ENCODE assay signal across 1 cellular context in genomic region chr12:94148841-94149780, GRCh38.
TF ChIP-seq lines count a peak whose summit lies in the region.

No MANE protein-coding gene starts in this region.

TF ChIP-seq in HepG2, 621 proteins besides CTCF, POLR2A, EP300 and RAD21 (continued from another document and continues in another):
- peak; percentile 62 for TF ChIP-seq SPEN (CRISPR knock-in tag; IDR thresholded peaks at IDR 0.05; ENCODE audit: low read depth)
- peak; percentile 75 for TF ChIP-seq STAG1 (CRISPR knock-in tag; IDR thresholded peaks at IDR 0.05)
- no peak for TF ChIP-seq ZNF709 (CRISPR knock-in tag; IDR thresholded peaks at IDR 0.05)
- peak; percentile 9; the same call in 1 of the 2 replicates for TF ChIP-seq SIX1 (CRISPR knock-in tag; IDR thresholded peaks at IDR 0.05; ENCODE audit: borderline replicate concordance)
- TF ChIP-seq HOXA9 (CRISPR knock-in tag; IDR thresholded peaks at IDR 0.05; ENCODE audit: borderline replicate concordance): no peak; the same call in 1 of the 2 replicates
- TF ChIP-seq AKAP8 (CRISPR knock-in tag; IDR thresholded peaks at IDR 0.05): 0 out of 2 replicates have a peak, but pooled peaks have one; percentile 33
- TF ChIP-seq KLF13 (CRISPR knock-in tag; IDR thresholded peaks at IDR 0.05): no peak
- TF ChIP-seq FOXK1 (CRISPR knock-in tag; IDR thresholded peaks at IDR 0.05; ENCODE audit: borderline replicate concordance, low read depth): peak; percentile 29; the same call in 1 of the 2 replicates
- no peak for TF ChIP-seq ZNF24 (IDR thresholded peaks at IDR 0.05)
- TF ChIP-seq ZNF30 (CRISPR knock-in tag; IDR thresholded peaks at IDR 0.05): peak; percentile 71; the same call in 1 of the 2 replicates
- TF ChIP-seq ZNF879 (CRISPR knock-in tag; IDR thresholded peaks at IDR 0.05): peak; percentile 91; the same call in 1 of the 2 replicates
- TF ChIP-seq, protein P1, sequence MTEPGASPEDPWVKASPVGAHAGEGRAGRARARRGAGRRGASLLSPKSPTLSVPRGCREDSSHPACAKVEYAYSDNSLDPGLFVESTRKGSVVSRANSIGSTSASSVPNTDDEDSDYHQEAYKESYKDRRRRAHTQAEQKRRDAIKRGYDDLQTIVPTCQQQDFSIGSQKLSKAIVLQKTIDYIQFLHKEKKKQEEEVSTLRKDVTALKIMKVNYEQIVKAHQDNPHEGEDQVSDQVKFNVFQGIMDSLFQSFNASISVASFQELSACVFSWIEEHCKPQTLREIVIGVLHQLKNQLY (CRISPR knock-in tag; IDR thresholded peaks at IDR 0.05): no peak
- TF ChIP-seq ZNF326 (CRISPR knock-in tag; IDR thresholded peaks at IDR 0.05; ENCODE audit: borderline replicate concordance): no peak
- TF ChIP-seq DZIP1 (CRISPR knock-in tag; IDR thresholded peaks at IDR 0.05): no peak
- no peak for TF ChIP-seq HMGXB3 (CRISPR knock-in tag; IDR thresholded peaks at IDR 0.05; ENCODE audit: borderline replicate concordance)
- TF ChIP-seq PPARG (CRISPR knock-in tag; conservative IDR thresholded peaks at IDR 0.05): 0 out of 2 replicates have a peak, but pooled peaks have one; percentile 17
- no peak; the same call in 1 of the 2 replicates for TF ChIP-seq ZNF703 (CRISPR knock-in tag; IDR thresholded peaks at IDR 0.05; ENCODE audit: borderline replicate concordance)
- TF ChIP-seq E2F1 (CRISPR knock-in tag; IDR thresholded peaks at IDR 0.05): no peak
- TF ChIP-seq NFIB (CRISPR knock-in tag; IDR thresholded peaks at IDR 0.05; ENCODE audit: borderline replicate concordance): no peak
- TF ChIP-seq GATAD2A (CRISPR knock-in tag; IDR thresholded peaks at IDR 0.05): peak; percentile 36
- TF ChIP-seq ATRX (CRISPR knock-in tag; IDR thresholded peaks at IDR 0.05; ENCODE audit: borderline replicate concordance): no peak
- TF ChIP-seq ZNF256 (CRISPR knock-in tag; conservative IDR thresholded peaks at IDR 0.05): no peak
- peak; percentile 66 for TF ChIP-seq KMT2A (CRISPR knock-in tag; IDR thresholded peaks at IDR 0.05)
- TF ChIP-seq, protein P2, sequence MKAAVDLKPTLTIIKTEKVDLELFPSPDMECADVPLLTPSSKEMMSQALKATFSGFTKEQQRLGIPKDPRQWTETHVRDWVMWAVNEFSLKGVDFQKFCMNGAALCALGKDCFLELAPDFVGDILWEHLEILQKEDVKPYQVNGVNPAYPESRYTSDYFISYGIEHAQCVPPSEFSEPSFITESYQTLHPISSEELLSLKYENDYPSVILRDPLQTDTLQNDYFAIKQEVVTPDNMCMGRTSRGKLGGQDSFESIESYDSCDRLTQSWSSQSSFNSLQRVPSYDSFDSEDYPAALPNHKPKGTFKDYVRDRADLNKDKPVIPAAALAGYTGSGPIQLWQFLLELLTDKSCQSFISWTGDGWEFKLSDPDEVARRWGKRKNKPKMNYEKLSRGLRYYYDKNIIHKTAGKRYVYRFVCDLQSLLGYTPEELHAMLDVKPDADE (CRISPR knock-in tag; IDR thresholded peaks at IDR 0.05): peak; percentile 49; the same call in 1 of the 2 replicates
- no peak for TF ChIP-seq PLRG1 (conservative IDR thresholded peaks at IDR 0.05)
- no peak for TF ChIP-seq EZH2 (conservative IDR thresholded peaks at IDR 0.05; ENCODE audit: low read depth, low read length)
- 0 out of 2 replicates have a peak, but pooled peaks have one; percentile 21 for TF ChIP-seq HNRNPL (IDR thresholded peaks at IDR 0.05; ENCODE audit: low read depth, low read length)
- peak; percentile 78 for TF ChIP-seq REPIN1 (CRISPR knock-in tag; IDR thresholded peaks at IDR 0.05; ENCODE audit: borderline replicate concordance, low read depth)
- TF ChIP-seq AGO1 (IDR thresholded peaks at IDR 0.05; ENCODE audit: low read depth, low read length, poor library complexity, severe bottlenecking): no peak
- TF ChIP-seq THAP11 (CRISPR knock-in tag; IDR thresholded peaks at IDR 0.05): peak; percentile 34; the same call in 1 of the 2 replicates
- no peak for TF ChIP-seq GTF3A (CRISPR knock-in tag; conservative IDR thresholded peaks at IDR 0.05)
- TF ChIP-seq ZNF282 (IDR thresholded peaks at IDR 0.05; ENCODE audit: partially characterized antibody): no peak
- no peak for TF ChIP-seq ZNF484 (CRISPR knock-in tag; IDR thresholded peaks at IDR 0.05; ENCODE audit: borderline replicate concordance, low read depth)
- TF ChIP-seq RCOR2 (CRISPR knock-in tag; IDR thresholded peaks at IDR 0.05): peak; percentile 88; the same call in 1 of the 2 replicates
- TF ChIP-seq ISL2 (CRISPR knock-in tag; IDR thresholded peaks at IDR 0.05): peak; percentile 21; the same call in 1 of the 2 replicates
- no peak for TF ChIP-seq CCAR2 (optimal IDR thresholded peaks at IDR 0.05; ENCODE audit: low read depth, low read length)
- TF ChIP-seq PHF20 (CRISPR knock-in tag; IDR thresholded peaks at IDR 0.05): 0 out of 2 replicates have a peak, but pooled peaks have one; percentile 25
- TF ChIP-seq, protein P3, sequence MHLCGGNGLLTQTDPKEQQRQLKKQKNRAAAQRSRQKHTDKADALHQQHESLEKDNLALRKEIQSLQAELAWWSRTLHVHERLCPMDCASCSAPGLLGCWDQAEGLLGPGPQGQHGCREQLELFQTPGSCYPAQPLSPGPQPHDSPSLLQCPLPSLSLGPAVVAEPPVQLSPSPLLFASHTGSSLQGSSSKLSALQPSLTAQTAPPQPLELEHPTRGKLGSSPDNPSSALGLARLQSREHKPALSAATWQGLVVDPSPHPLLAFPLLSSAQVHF (CRISPR knock-in tag; IDR thresholded peaks at IDR 0.05): no peak; the same call in 1 of the 2 replicates
- no peak for TF ChIP-seq BRCA1 (CRISPR knock-in tag; IDR thresholded peaks at IDR 0.05)
- TF ChIP-seq FOXO1 (CRISPR knock-in tag; IDR thresholded peaks at IDR 0.05): peak; percentile 59; the same call in 1 of the 2 replicates
- TF ChIP-seq, protein P4, sequence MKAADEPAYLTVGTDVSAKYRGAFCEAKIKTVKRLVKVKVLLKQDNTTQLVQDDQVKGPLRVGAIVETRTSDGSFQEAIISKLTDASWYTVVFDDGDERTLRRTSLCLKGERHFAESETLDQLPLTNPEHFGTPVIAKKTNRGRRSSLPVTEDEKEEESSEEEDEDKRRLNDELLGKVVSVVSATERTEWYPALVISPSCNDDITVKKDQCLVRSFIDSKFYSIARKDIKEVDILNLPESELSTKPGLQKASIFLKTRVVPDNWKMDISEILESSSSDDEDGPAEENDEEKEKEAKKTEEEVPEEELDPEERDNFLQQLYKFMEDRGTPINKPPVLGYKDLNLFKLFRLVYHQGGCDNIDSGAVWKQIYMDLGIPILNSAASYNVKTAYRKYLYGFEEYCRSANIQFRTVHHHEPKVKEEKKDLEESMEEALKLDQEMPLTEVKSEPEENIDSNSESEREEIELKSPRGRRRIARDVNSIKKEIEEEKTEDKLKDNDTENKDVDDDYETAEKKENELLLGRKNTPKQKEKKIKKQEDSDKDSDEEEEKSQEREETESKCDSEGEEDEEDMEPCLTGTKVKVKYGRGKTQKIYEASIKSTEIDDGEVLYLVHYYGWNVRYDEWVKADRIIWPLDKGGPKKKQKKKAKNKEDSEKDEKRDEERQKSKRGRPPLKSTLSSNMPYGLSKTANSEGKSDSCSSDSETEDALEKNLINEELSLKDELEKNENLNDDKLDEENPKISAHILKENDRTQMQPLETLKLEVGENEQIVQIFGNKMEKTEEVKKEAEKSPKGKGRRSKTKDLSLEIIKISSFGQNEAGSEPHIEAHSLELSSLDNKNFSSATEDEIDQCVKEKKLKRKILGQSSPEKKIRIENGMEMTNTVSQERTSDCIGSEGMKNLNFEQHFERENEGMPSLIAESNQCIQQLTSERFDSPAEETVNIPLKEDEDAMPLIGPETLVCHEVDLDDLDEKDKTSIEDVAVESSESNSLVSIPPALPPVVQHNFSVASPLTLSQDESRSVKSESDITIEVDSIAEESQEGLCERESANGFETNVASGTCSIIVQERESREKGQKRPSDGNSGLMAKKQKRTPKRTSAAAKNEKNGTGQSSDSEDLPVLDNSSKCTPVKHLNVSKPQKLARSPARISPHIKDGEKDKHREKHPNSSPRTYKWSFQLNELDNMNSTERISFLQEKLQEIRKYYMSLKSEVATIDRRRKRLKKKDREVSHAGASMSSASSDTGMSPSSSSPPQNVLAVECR (CRISPR knock-in tag; IDR thresholded peaks at IDR 0.05; ENCODE audit: borderline replicate concordance): peak; percentile 86
- TF ChIP-seq NFKBIZ (CRISPR knock-in tag; IDR thresholded peaks at IDR 0.05): peak; percentile 63; the same call in 1 of the 2 replicates
- no peak for TF ChIP-seq NR2F6 (IDR thresholded peaks at IDR 0.05)
- peak; percentile 31; the same call in 1 of the 2 replicates for TF ChIP-seq NR2F6 (CRISPR knock-in tag; IDR thresholded peaks at IDR 0.05)
- TF ChIP-seq U2AF2 (IDR thresholded peaks at IDR 0.05; ENCODE audit: low read depth, low read length): no peak
- TF ChIP-seq ZZZ3 (CRISPR knock-in tag; IDR thresholded peaks at IDR 0.05; ENCODE audit: borderline replicate concordance): peak; percentile 40; the same call in 1 of the 2 replicates
- 0 out of 2 replicates have a peak, but pooled peaks have one; percentile 28 for TF ChIP-seq ZBTB34 (CRISPR knock-in tag; IDR thresholded peaks at IDR 0.05)
- no peak for TF ChIP-seq DDIT3 (CRISPR knock-in tag; IDR thresholded peaks at IDR 0.05)
- TF ChIP-seq TAF1 (CRISPR knock-in tag; IDR thresholded peaks at IDR 0.05): peak; percentile 59
- TF ChIP-seq ZBTB7A (CRISPR knock-in tag; IDR thresholded peaks at IDR 0.05): peak; percentile 56; the same call in 1 of the 2 replicates
- no peak for TF ChIP-seq SMARCC2 (IDR thresholded peaks at IDR 0.05)
- TF ChIP-seq ZNF382 (CRISPR knock-in tag; IDR thresholded peaks at IDR 0.05; ENCODE audit: borderline replicate concordance): no peak
- peak; percentile 74; the same call in 1 of the 2 replicates for TF ChIP-seq KLF6 (CRISPR knock-in tag; IDR thresholded peaks at IDR 0.05)
- TF ChIP-seq ETV5 (CRISPR knock-in tag; IDR thresholded peaks at IDR 0.05; ENCODE audit: borderline replicate concordance): no peak; the same call in 1 of the 2 replicates
- no peak for TF ChIP-seq NFATC3 (CRISPR knock-in tag; IDR thresholded peaks at IDR 0.05)
